ENCODE assay signal across 8 cellular contexts in genomic region chr15:76150971-76151598, GRCh38.
A peak's percentile ranks its signal among the peaks of the same experiment; 100 is the strongest.
DNase-seq lines count a peak whose midpoint lies in the region; ATAC-seq and TF ChIP-seq lines count a peak whose summit lies in the region.

No MANE protein-coding gene starts in this region.

- H3K9me3 ChIP-seq in IMR-90 (ENCODE audit: control insufficient read depth, insufficient read depth, low read length) (no peaks in the 10 kb centered on the region), SJSA1 (replicated peaks) (no peaks in the 10 kb centered on the region), upper lobe of left lung (no peaks in the 10 kb centered on the region)

- ATAC-seq in GM21529 (IDR thresholded peaks at IDR 0.05; ENCODE audit: unreplicated experiment) (peak; percentile 79), IMR-90 (ENCODE audit: low read depth) (peak; percentile 86), upper lobe of left lung (ENCODE audit: low FRiP score in 2 of 2) (peak; percentile 86 to 90)

- peak overlapping the region; percentile 31; the same call in 1 of the 2 replicates for H3K27ac ChIP-seq in IMR-90 (ENCODE audit: insufficient read depth, low read length)
- H3K27ac ChIP-seq in SJSA1, result peak overlapping the region; percentile 31; the same call in 1 of the 2 replicates
- no peak overlapping the region for H3K27ac ChIP-seq in upper lobe of left lung

- peak; percentile 79 for TF ChIP-seq CTCF in IMR-90 (conservative IDR thresholded peaks at IDR 0.05; ENCODE audit: low read depth, low read length)
- TF ChIP-seq CTCF in upper lobe of left lung (IDR thresholded peaks at IDR 0.05), result peak; percentile 80 to 97 (median 82)

- H3K27me3 ChIP-seq in IMR-90 (ENCODE audit: control insufficient read depth, insufficient read depth, low read length) (peaks cover 6% of the 10 kb centered on the region), SJSA1 (replicated peaks) (no peaks in the 10 kb centered on the region; the same call in 1 of the 2 replicates), upper lobe of left lung (no peaks in the 10 kb centered on the region)

- H3K36me3 ChIP-seq in IMR-90 (ENCODE audit: control insufficient read depth, insufficient read depth, low read length) (no peaks in the 10 kb centered on the region), SJSA1 (no peaks in the 10 kb centered on the region), upper lobe of left lung (no peaks in the 10 kb centered on the region)

- in situ Hi-C loops in IMR-90 (cut with MboI; ENCODE audit: low sequenced_read_pairs), result no loop called here

- peak overlapping the region; percentile 43 for H2AK9ac ChIP-seq in IMR-90 (replicated peaks; ENCODE audit: low read depth, low read length, poor library complexity)

- H4K91ac ChIP-seq in IMR-90 (ENCODE audit: insufficient read depth, low read depth, low read length), result peak overlapping the region; percentile 90

- dilution Hi-C loops in IMR-90 (cut with HindIII; ENCODE audit: low sequenced_read_pairs, unreplicated experiment), result no loop called here

- H3K9me1 ChIP-seq in IMR-90 (ENCODE audit: insufficient read depth, low read length), result peaks cover 23% of the 10 kb centered on the region

- H3K4me3 ChIP-seq in IMR-90 (ENCODE audit: insufficient read depth, low read depth, low read length) (no peak overlapping the region), SJSA1 (no peak overlapping the region), upper lobe of left lung (peak overlapping the region in 1 of 4 donors; percentile 9)

- H2BK20ac ChIP-seq in IMR-90 (ENCODE audit: low read depth, low read length), result peak overlapping the region; percentile 75

- no peaks in the 10 kb centered on the region for H4K20me1 ChIP-seq in IMR-90 (ENCODE audit: insufficient read depth, low read length)

- no peak overlapping the region for H3K9ac ChIP-seq in IMR-90 (ENCODE audit: low read depth, low read length)

- TF ChIP-seq EP300 in upper lobe of left lung (IDR thresholded peaks at IDR 0.05), result no peak

- H2AFZ ChIP-seq in IMR-90 (replicated peaks; ENCODE audit: low read length, poor library complexity), result peak overlapping the region; percentile 60

- H2BK5ac ChIP-seq in IMR-90 (ENCODE audit: low read depth, low read length, poor library complexity, severe bottlenecking), result peak overlapping the region; percentile 45

- H2BK15ac ChIP-seq in IMR-90 (ENCODE audit: low read depth, low read length), result peak overlapping the region; percentile 88; the same call in 2 of the 3 replicates

- peak overlapping the region; percentile 67; the same call in 1 of the 2 replicates for H3K14ac ChIP-seq in IMR-90 (replicated peaks; ENCODE audit: low read depth, low read length)

- H3K79me1 ChIP-seq in IMR-90 (ENCODE audit: low read depth in 1 of 2, low read length in 2 of 2), result no peaks in the 10 kb centered on the region

- 0 out of 2 replicates have a peak overlapping the region, but pooled peaks have one; percentile 13 for H3K23ac ChIP-seq in IMR-90 (ENCODE audit: low read depth, low read length)

- POLR2A ChIA-PET in IMR-90 (lab: Charles Lee; ENCODE audit: unreplicated experiment), result no interaction called here

- peak overlapping the region; percentile 63 for H3K18ac ChIP-seq in IMR-90 (ENCODE audit: low read depth, low read length)

- H3K4ac ChIP-seq in IMR-90 (ENCODE audit: low read depth, low read length), result peak overlapping the region; percentile 77

- peak overlapping the region; percentile 2; the same call in 1 of the 2 replicates for H3K56ac ChIP-seq in IMR-90 (ENCODE audit: extremely low read depth, insufficient read depth, low read length)

- 4% methylated on average over 3 of the region's 9 CpGs; no CpG with 5 or more reads in 1 of the 2 experiments for WGBS in IMR-90 (ENCODE audit: extremely low coverage in 2 of 2, insufficient read length in 1 of 2), 2 experiments
- WGBS in upper lobe of left lung, 2 donors, result 13 to 21% methylated on average over 5 to 9 of the region's 9 CpGs

- peak overlapping the region; percentile 73 for H2BK120ac ChIP-seq in IMR-90 (ENCODE audit: low read depth, low read length)

- DNase-seq in EH (ENCODE audit: low read depth), result peak; percentile 90
- DNase-seq in IMR-90, result peak; percentile 88
- peak; percentile 80 to 81 for DNase-seq in SJSA1 (ENCODE audit: low read depth in 1 of 2, low spot score in 2 of 2)
- DNase-seq in activated naive CD4-positive, alpha-beta T cell treated with Interleukin-2 at 50 U/mL for 16 hours, result peak; percentile 83
- DNase-seq in glomerular endothelial cell (ENCODE audit: extremely low read depth, low read depth, low spot score), result peak; percentile 27
- peak; percentile 59 for DNase-seq in pons (ENCODE audit: low spot score)
- peak in 1 of 2 donors; percentile 72 for DNase-seq in upper lobe of left lung

- peak; percentile 63 for TF ChIP-seq RAD21 in IMR-90 (IDR thresholded peaks at IDR 0.05; ENCODE audit: low read length)

- peak overlapping the region; percentile 71 for H2AK5ac ChIP-seq in IMR-90 (ENCODE audit: low read depth, low read length)

- H4K5ac ChIP-seq in IMR-90 (ENCODE audit: low read depth, low read length), result peak overlapping the region; percentile 69

- H4K8ac ChIP-seq in IMR-90 (ENCODE audit: low read depth in 2 of 2, low read length in 2 of 2), result peak overlapping the region; percentile 80 to 84; a peak in 3 of 4 replicates

- CTCF ChIA-PET in IMR-90 (lab: Yijun Ruan, JAX), result interaction anchor here (0.6 to 3.2 kb wide), 4 partner anchors 12 to 716 kb away, joined by 3 to 15 read pairs (median 4); no protein-coding TSS in a partner anchor

- no peak overlapping the region; the same call in 1 of the 2 replicates for H3K4me2 ChIP-seq in IMR-90 (ENCODE audit: low read depth, low read length)

- no TSS peak for BruUV-seq in IMR-90 (replicated peaks; lab: Mats Ljungman, UMichigan)

- H3K4me1 ChIP-seq in IMR-90 (ENCODE audit: control insufficient read depth, insufficient read depth, low read length) (peaks cover 42% of the 10 kb centered on the region), SJSA1 (replicated peaks) (peaks cover 17% of the 10 kb centered on the region), upper lobe of left lung (peaks cover 10 to 20% (median 12%) of the 10 kb centered on the region in 4 donors)

- intact Hi-C loops in IMR-90 (cut with micrococcal nuclease), result no loop called here

- TF ChIP-seq POLR2A in IMR-90 (IDR thresholded peaks at IDR 0.05; ENCODE audit: low read depth, low read length) (no peak), upper lobe of left lung (IDR thresholded peaks at IDR 0.05) (no peak)

TF ChIP-seq in IMR-90, 13 proteins besides CTCF, POLR2A, EP300 and RAD21:
- TF ChIP-seq FOS (IDR thresholded peaks at IDR 0.05; ENCODE audit: low read depth, low read length) (peak; percentile 31; the same call in 1 of the 2 replicates), MAZ (IDR thresholded peaks at IDR 0.05; ENCODE audit: borderline replicate concordance, low read depth, low read length) (0 out of 2 replicates have a peak, but pooled peaks have one; percentile 48), MAFK (IDR thresholded peaks at IDR 0.05; ENCODE audit: low read depth, low read length) (peak; percentile 56), RCOR1 (IDR thresholded peaks at IDR 0.05; ENCODE audit: insufficient replicate concordance, low read length) (no peak), BHLHE40 (IDR thresholded peaks at IDR 0.05; ENCODE audit: low read depth, low read length) (no peak), RFX5 (IDR thresholded peaks at IDR 0.05; ENCODE audit: low read depth, low read length) (no peak), MXI1 (IDR thresholded peaks at IDR 0.05; ENCODE audit: borderline replicate concordance, low read depth, low read length) (no peak), SMC3 (IDR thresholded peaks at IDR 0.05; ENCODE audit: low read depth, low read length) (peak; percentile 51), NFE2L2 (IDR thresholded peaks at IDR 0.05; ENCODE audit: low read depth, low read length) (peak; percentile 14; the same call in 1 of the 2 replicates), CHD1 (IDR thresholded peaks at IDR 0.05; ENCODE audit: low read depth, low read length) (no peak), CEBPB (IDR thresholded peaks at IDR 0.05; ENCODE audit: low read depth, low read length) (no peak), ELK1 (IDR thresholded peaks at IDR 0.05; ENCODE audit: borderline replicate concordance, low read depth, low read length) (no peak)
- TF ChIP-seq, protein P1, sequence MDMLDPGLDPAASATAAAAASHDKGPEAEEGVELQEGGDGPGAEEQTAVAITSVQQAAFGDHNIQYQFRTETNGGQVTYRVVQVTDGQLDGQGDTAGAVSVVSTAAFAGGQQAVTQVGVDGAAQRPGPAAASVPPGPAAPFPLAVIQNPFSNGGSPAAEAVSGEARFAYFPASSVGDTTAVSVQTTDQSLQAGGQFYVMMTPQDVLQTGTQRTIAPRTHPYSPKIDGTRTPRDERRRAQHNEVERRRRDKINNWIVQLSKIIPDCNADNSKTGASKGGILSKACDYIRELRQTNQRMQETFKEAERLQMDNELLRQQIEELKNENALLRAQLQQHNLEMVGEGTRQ (IDR thresholded peaks at IDR 0.05; ENCODE audit: low read depth, low read length), result no peak

Comparison
In these comparisons a context has a peak if more than half of its experiments do, and no peak if none do; other contexts are left out.
1. H3K27ac ChIP-seq: peak in IMR-90 (single experiment) and SJSA1 (single experiment); none in upper lobe of left lung (0 of 4).
2. Peak in every context shown above with its lines, with median percentiles within 50 percentile points of each other: ATAC-seq.